Comparison of ENCODE assay signal across 19 cellular contexts in the genomic region with DNA sequence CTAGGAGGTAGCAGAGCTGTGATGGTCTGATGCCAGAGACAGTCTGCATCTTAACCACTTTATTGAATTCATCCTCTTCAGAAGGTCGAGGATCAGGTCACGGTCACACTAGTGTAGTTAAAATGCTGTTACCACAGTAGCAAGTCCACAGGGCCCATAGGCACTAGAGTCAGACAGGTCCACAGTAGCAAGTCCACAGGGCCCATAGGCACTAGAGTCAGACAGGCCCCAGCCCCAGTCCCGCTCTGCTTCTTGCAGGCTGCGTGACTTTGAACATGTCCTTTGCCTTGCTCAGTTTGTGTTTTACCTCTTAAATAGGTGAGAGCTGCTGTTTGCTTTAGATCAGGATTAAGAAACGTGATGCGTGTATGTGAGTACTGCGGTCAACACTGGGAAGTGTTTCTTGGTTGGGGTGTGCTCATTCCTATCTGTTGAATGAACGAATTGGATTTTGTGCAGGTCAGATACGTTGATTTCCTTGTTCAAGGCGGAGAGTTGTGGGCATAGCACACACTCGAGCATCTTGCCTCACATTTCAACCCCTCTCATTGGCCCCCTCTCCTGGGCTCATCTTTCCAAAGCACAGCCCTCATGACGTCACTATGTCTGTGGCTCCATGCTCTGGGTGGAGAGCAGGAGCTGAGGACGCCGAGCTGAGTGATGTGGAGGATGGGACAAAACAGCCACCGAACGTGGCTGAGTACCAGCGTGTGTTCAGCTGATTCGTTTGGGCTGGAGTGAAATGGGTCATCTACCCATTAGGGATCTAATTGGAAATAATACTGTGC.
DNase-seq lines count a peak whose midpoint lies in the region; ATAC-seq, FAIRE-seq and TF ChIP-seq lines count a peak whose summit lies in the region.
"Had no signal": no experiment of that assay in that cellular context is flagged by ENCODE, and none has a peak within 500 bp of the region (broad histone marks: within the 10 kb centered on the region; RNA-seq: fewer than 3 reads in every experiment).

No MANE protein-coding gene starts in this region.

- H3K4me3 ChIP-seq in HepG2 (replicated peaks in 1 of 3; ENCODE audit: insufficient read depth in 1 of 3, low read depth in 2 of 3, low read length in 3 of 3) (no peak overlapping the region), right lobe of liver (no peak overlapping the region), K562 (no peak overlapping the region), esophagus squamous epithelium (no peak overlapping the region)
- H3K4me3 ChIP-seq: BLaER1 treated with 17β-estradiol and CSF1 and Interleukin-3, amounts not matched to agents 10 nM and 100 nM; MG63; SJCRH30 had no signal

- 96% methylated on average over 16 of the region's 18 CpGs for WGBS in HepG2 (ENCODE audit: low lambda C conversion rate)
- 93% methylated on average over 13 of the region's 18 CpGs for WGBS in right lobe of liver (ENCODE audit: insufficient coverage, low coverage, low lambda C conversion rate, missing lambda C conversion rate)
- 74% methylated on average over 15 of the region's 18 CpGs for whole genome bisulfite sequencing in K562 (ENCODE audit: insufficient coverage, low coverage, missing lambda C conversion rate)
- 92 to 94% methylated on average over 17 to 18 of the region's 18 CpGs for WGBS in esophagus squamous epithelium, 2 donors

- H3K27me3 ChIP-seq in HepG2 (ENCODE audit: control insufficient read depth in 1 of 2, insufficient read depth in 2 of 2, low read length in 2 of 2) (no peaks in the 10 kb centered on the region), right lobe of liver (no peaks in the 10 kb centered on the region), K562 (ENCODE audit: control insufficient read depth in 2 of 2, insufficient read depth in 2 of 2, low read length in 2 of 2) (no peaks in the 10 kb centered on the region), esophagus squamous epithelium (no peaks in the 10 kb centered on the region)
- H3K27me3 ChIP-seq: BLaER1 treated with 17β-estradiol and CSF1 and Interleukin-3, amounts not matched to agents 10 nM and 100 nM; MG63; SJCRH30 had no signal

- in situ Hi-C loops in HepG2 (cut with HindIII; ENCODE audit: extremely low pct_ligation_motif_present, low pct_unique_long_range_greater_than_20kb) = no loop called here
- in situ Hi-C loops in K562 (cut with MboI) = no loop called here

- TF ChIP-seq RAD21 in HepG2 (CRISPR knock-in tag; IDR thresholded peaks at IDR 0.05) = no peak
- TF ChIP-seq RAD21 in K562 (CRISPR knock-in tag; conservative IDR thresholded peaks at IDR 0.05 in 1 of 2, IDR thresholded peaks at IDR 0.05 in 1 of 2) = no peak

- no peak for TF ChIP-seq POLR2A in HepG2 (IDR thresholded peaks at IDR 0.05; ENCODE audit: insufficient read depth in 1 of 2, low read depth in 2 of 2, low read length in 2 of 2)
- no peak for TF ChIP-seq POLR2A in right lobe of liver (IDR thresholded peaks at IDR 0.05)
- no peak for TF ChIP-seq POLR2A in K562 (conservative IDR thresholded peaks at IDR 0.05)
- TF ChIP-seq POLR2A in esophagus squamous epithelium (IDR thresholded peaks at IDR 0.05) = no peak

- TF ChIP-seq EP300 in HepG2 (IDR thresholded peaks at IDR 0.05; ENCODE audit: low read depth in 2 of 2, low read length in 2 of 2) (no peak), HepG2 (CRISPR knock-in tag; IDR thresholded peaks at IDR 0.05; ENCODE audit: borderline replicate concordance) (no peak), K562 (IDR thresholded peaks at IDR 0.05; ENCODE audit: low read length) (no peak)

- H3K9ac ChIP-seq in HepG2 (ENCODE audit: insufficient read depth, low read depth, low read length) (no peak overlapping the region), K562 (ENCODE audit: insufficient read depth in 1 of 2, low read depth in 2 of 2, low read length in 2 of 2) (no peak overlapping the region)
- H3K9ac ChIP-seq: BLaER1 treated with 17β-estradiol and CSF1 and Interleukin-3, amounts not matched to agents 10 nM and 100 nM had no signal

- no peaks in the 10 kb centered on the region for H3K9me3 ChIP-seq in HepG2 (ENCODE audit: low read length)
- no peaks in the 10 kb centered on the region for H3K9me3 ChIP-seq in right lobe of liver
- no peaks in the 10 kb centered on the region for H3K9me3 ChIP-seq in K562 (replicated peaks; ENCODE audit: control insufficient read depth, insufficient read depth, low read depth, low read length)
- H3K9me3 ChIP-seq in esophagus squamous epithelium = no peaks in the 10 kb centered on the region
- H3K9me3 ChIP-seq: BLaER1 treated with 17β-estradiol and CSF1 and Interleukin-3, amounts not matched to agents 10 nM and 100 nM; SJCRH30 had no signal

- H3K36me3 ChIP-seq in HepG2 (replicated peaks in 1 of 2; ENCODE audit: control insufficient read depth in 1 of 2, insufficient read depth in 2 of 2, low read length in 2 of 2) (peaks cover 1 to 15% of the 10 kb centered on the region in 2 experiments; a peak in 3 of 5 replicates), right lobe of liver (no peaks in the 10 kb centered on the region), K562 (ENCODE audit: control insufficient read depth, insufficient read depth, low read length) (no peaks in the 10 kb centered on the region), esophagus squamous epithelium (peaks cover 0 to 44% (median 0%) of the 10 kb centered on the region in 3 donors)
- H3K36me3 ChIP-seq: MG63, SJCRH30 had no signal

- H4K20me1 ChIP-seq in HepG2 (ENCODE audit: insufficient read depth, low read length) = no peaks in the 10 kb centered on the region
- H4K20me1 ChIP-seq in K562 (replicated peaks; ENCODE audit: control insufficient read depth, insufficient read depth, low read length) = no peaks in the 10 kb centered on the region

- intact Hi-C loops in HepG2 (cut with micrococcal nuclease; ENCODE audit: unreplicated experiment) = no loop called here
- intact Hi-C loops in right lobe of liver (cut with DNase I) = no loop called here
- intact Hi-C loops in K562 (cut with micrococcal nuclease) = no loop called here
- intact Hi-C loops in left cardiac atrium (cut with DNase I) = no loop called here
- intact Hi-C loops in esophagus squamous epithelium (cut with DNase I) = no loop called here

- no peak for DNase-seq in HepG2 (ENCODE audit: low spot score)
- no peak for DNase-seq in right lobe of liver
- peak in 3 of 4 experiments; percentile 16 to 30 (median 21) for DNase-seq in K562 (ENCODE audit: extremely low read depth in 1 of 4, low spot score in 3 of 4)
- DNase-seq in left kidney (ENCODE audit: low read depth, low spot score) = peak; percentile 90
- no peak for DNase-seq in urothelium cell line (ENCODE audit: low spot score)
- no peak for DNase-seq in left cardiac atrium
- DNase-seq in esophagus squamous epithelium (lab: John Stamatoyannopoulos, UW) = no peak
- DNase-seq: DMS 273 treated with DMSO at 0.1 percent for 48 hours, GF-D8, Karpas-422, MG63, NCI-H1092, NCI-H146, NCI-H2081, NCI-H524 treated with DMSO at 0.1 percent for 48 hours, SJCRH30 had no signal

- TF ChIP-seq CTCF in HepG2 (CRISPR knock-in tag; IDR thresholded peaks at IDR 0.05) (no peak), right lobe of liver (IDR thresholded peaks at IDR 0.05) (no peak), K562 (IDR thresholded peaks at IDR 0.05 in 2 of 3, conservative IDR thresholded peaks at IDR 0.05 in 1 of 3; ENCODE audit: insufficient read depth in 2 of 3, low read depth in 1 of 3, low read length in 3 of 3) (no peak), esophagus squamous epithelium (IDR thresholded peaks at IDR 0.05) (no peak)

- peak; percentile 64 for ATAC-seq in HepG2
- no peak for ATAC-seq in right lobe of liver
- no peak; the same call in 2 of the 3 replicates for ATAC-seq in K562
- no peak for ATAC-seq in left cardiac atrium
- ATAC-seq in GM21723 (IDR thresholded peaks at IDR 0.05; ENCODE audit: unreplicated experiment) = no peak
- ATAC-seq: HCT116 had no signal

- no peaks in the 10 kb centered on the region for H3K79me2 ChIP-seq in HepG2 (ENCODE audit: insufficient read depth, low read length)
- no peaks in the 10 kb centered on the region for H3K79me2 ChIP-seq in K562 (ENCODE audit: control insufficient read depth, insufficient read depth, low read length)

- CTCF ChIA-PET in HepG2 (lab: Yijun Ruan, JAX; ENCODE audit: low intra/inter-chr PET ratio, low total read pairs) = no interaction called here
- CTCF ChIA-PET in K562 (lab: Yijun Ruan, JAX; ENCODE audit: low intra/inter-chr PET ratio) = no interaction called here

- POLR2A ChIA-PET in HepG2 (lab: Yijun Ruan, JAX) = no interaction called here
- POLR2A ChIA-PET in K562 (lab: Yijun Ruan, JAX) = no interaction called here

- FAIRE-seq in HepG2 (lab: Jason Lieb, UNC) = no peak
- FAIRE-seq in K562 (lab: Jason Lieb, UNC) = no peak
- peak; percentile 37 for FAIRE-seq in urothelium cell line (lab: Jason Lieb, UNC)

- H3K4me1 ChIP-seq in HepG2 (ENCODE audit: insufficient read depth, low read length) (peaks cover 8% of the 10 kb centered on the region), right lobe of liver (no peaks in the 10 kb centered on the region), K562 (replicated peaks in 1 of 2; ENCODE audit: control insufficient read depth in 2 of 2, insufficient read depth in 2 of 2, low read length in 2 of 2) (no peaks in the 10 kb centered on the region; a peak in 1 of 5 replicates), esophagus squamous epithelium (peaks cover 0 to 3% (median 0%) of the 10 kb centered on the region in 3 donors)
- H3K4me1 ChIP-seq: BLaER1 treated with 17β-estradiol and CSF1 and Interleukin-3, amounts not matched to agents 10 nM and 100 nM; SJCRH30 had no signal

- H2AFZ ChIP-seq in HepG2 (ENCODE audit: low read length) (no peak overlapping the region), K562 (ENCODE audit: low read depth, low read length) (no peak overlapping the region)

- BruUV-seq in HepG2 (replicated peaks; lab: Mats Ljungman, UMichigan) (no TSS peak), K562 (replicated peaks; lab: Mats Ljungman, UMichigan) (no TSS peak)

- H3K4me2 ChIP-seq in HepG2 (ENCODE audit: low read depth, low read length) (no peak overlapping the region), K562 (ENCODE audit: insufficient read depth, low read length) (no peak overlapping the region)
- H3K4me2 ChIP-seq: BLaER1 treated with 17β-estradiol and CSF1 and Interleukin-3, amounts not matched to agents 10 nM and 100 nM had no signal

- H3K9me1 ChIP-seq in K562 (ENCODE audit: control insufficient read depth, insufficient read depth, low read length) = no peaks in the 10 kb centered on the region

- H3K27ac ChIP-seq in HepG2 (ENCODE audit: extremely low read length, insufficient read depth, low read length) (no peak overlapping the region), right lobe of liver (no peak overlapping the region), K562 (ENCODE audit: extremely low read depth, low read depth, low read length) (no peak overlapping the region), esophagus squamous epithelium (no peak overlapping the region)
- H3K27ac ChIP-seq: BLaER1 treated with 17β-estradiol and CSF1 and Interleukin-3, amounts not matched to agents 10 nM and 100 nM; SJCRH30 had no signal

TF ChIP-seq in HepG2, 621 proteins besides CTCF, POLR2A, EP300 and RAD21 (continues in another document):
- TF ChIP-seq FOSL1 (CRISPR knock-in tag; IDR thresholded peaks at IDR 0.05; ENCODE audit: borderline replicate concordance) (no peak), GFI1 (CRISPR knock-in tag; IDR thresholded peaks at IDR 0.05; ENCODE audit: borderline replicate concordance) (no peak)

TF ChIP-seq in K562, 482 proteins besides CTCF, POLR2A, EP300 and RAD21 (continues in another document):
- no peak for TF ChIP-seq ILK (tag; IDR thresholded peaks at IDR 0.05; ENCODE audit: borderline replicate concordance, low read depth)
- TF ChIP-seq ZNF184 (CRISPR knock-in tag; IDR thresholded peaks at IDR 0.05) = no peak

Comparison
In these comparisons a context has a peak if more than half of its experiments do, and no peak if none do; other contexts are left out.
1. DNase-seq: peak in K562 (3 of 4) and left kidney (single experiment); none in HepG2 (single experiment), right lobe of liver (0 of 3), urothelium cell line (single experiment), left cardiac atrium (single experiment) and esophagus squamous epithelium (single experiment).